In the genomic region with DNA sequence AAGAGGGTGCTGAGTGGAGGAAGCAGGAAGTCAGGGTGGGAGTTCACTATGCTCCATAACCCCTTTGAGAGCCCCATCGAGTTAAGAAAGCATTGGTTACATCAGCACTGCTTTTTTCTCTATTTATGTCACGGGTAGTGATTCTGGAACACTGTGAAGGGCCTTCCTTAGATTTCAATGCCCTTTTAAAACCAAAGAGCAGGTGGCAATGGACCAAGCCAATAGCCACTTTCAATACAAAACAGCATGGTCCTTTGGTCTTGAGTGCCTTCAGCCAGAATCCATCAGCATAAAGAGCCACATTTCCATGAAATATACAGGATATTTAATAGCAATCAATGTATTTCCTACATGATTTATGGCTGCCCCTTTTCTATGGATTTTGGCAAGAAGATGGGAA, we compare ENCODE assay signal across 21 cellular contexts.
"Had no signal": no experiment of that assay in that cellular context is flagged by ENCODE, and none has a peak within 500 bp of the region (broad histone marks: within the 10 kb centered on the region; RNA-seq: fewer than 3 reads in every experiment).

No MANE protein-coding gene starts in this region.

- H3K4me1 Mint-ChIP-seq: activated B cell treated with CpG ODN at 0.5 μM for 24 hours; activated CD4-positive, alpha-beta memory T cell treated with anti-CD3 and anti-CD28 coated beads, Interleukin-2, amount 10 ng/mL, durations not matched to agents 7 days and 5 days; activated CD8-positive, alpha-beta memory T cell treated with anti-CD3 and anti-CD28 coated beads, Interleukin-2, amount 10 ng/mL, durations not matched to agents 7 days and 5 days; activated T-helper 17 cell treated with anti-CD3 and anti-CD28 coated beads, Interleukin-2, amount 50 U/mL, for 72 hours; naive thymus-derived CD8-positive, alpha-beta T cell had no signal

- H3K4me3 Mint-ChIP-seq: activated B cell treated with CpG ODN at 0.5 μM for 24 hours; activated CD4-positive, alpha-beta memory T cell treated with anti-CD3 and anti-CD28 coated beads, Interleukin-2, amount 10 ng/mL, durations not matched to agents 7 days and 5 days; activated CD8-positive, alpha-beta memory T cell treated with anti-CD3 and anti-CD28 coated beads, Interleukin-2, amount 10 ng/mL, durations not matched to agents 7 days and 5 days; activated naive CD8-positive, alpha-beta T cell treated with anti-CD3 and anti-CD28 coated beads for 36 hours; activated T-helper 17 cell treated with anti-CD3 and anti-CD28 coated beads, Interleukin-2, amount 50 U/mL, for 72 hours; effector memory CD8-positive, alpha-beta T cell; naive thymus-derived CD8-positive, alpha-beta T cell; stimulated activated naive CD8-positive, alpha-beta T cell treated with anti-CD3 and anti-CD28 coated beads, Interleukin-15, Interleukin-2, amounts not matched to agents 100 ng/mL and 50 ng/mL, for 24 hours had no signal

- H3K27ac Mint-ChIP-seq: activated B cell treated with CpG ODN at 0.5 μM for 24 hours; activated CD4-positive, alpha-beta memory T cell treated with anti-CD3 and anti-CD28 coated beads, Interleukin-2, amount 10 ng/mL, durations not matched to agents 7 days and 5 days; activated CD8-positive, alpha-beta memory T cell treated with anti-CD3 and anti-CD28 coated beads, Interleukin-2, amount 10 ng/mL, durations not matched to agents 7 days and 5 days; activated naive CD8-positive, alpha-beta T cell treated with anti-CD3 and anti-CD28 coated beads for 36 hours; activated T-helper 17 cell treated with anti-CD3 and anti-CD28 coated beads, Interleukin-2, amount 50 U/mL, for 72 hours; effector memory CD8-positive, alpha-beta T cell; naive thymus-derived CD8-positive, alpha-beta T cell; stimulated activated naive CD8-positive, alpha-beta T cell treated with anti-CD3 and anti-CD28 coated beads, Interleukin-15, Interleukin-2, amounts not matched to agents 100 ng/mL and 50 ng/mL, for 24 hours had no signal

- ATAC-seq: activated CD8-positive, alpha-beta memory T cell treated with anti-CD3 and anti-CD28 coated beads, Interleukin-2, amount 10 ng/mL, durations not matched to agents 7 days and 5 days; activated T-helper 17 cell treated with anti-CD3 and anti-CD28 coated beads, Interleukin-2, amount 50 U/mL, for 72 hours; effector memory CD8-positive, alpha-beta T cell; naive thymus-derived CD8-positive, alpha-beta T cell; right lobe of liver had no signal

- DNase-seq: activated B cell treated with CpG ODN at 0.5 μM for 24 hours; activated CD4-positive, alpha-beta memory T cell treated with anti-CD3 and anti-CD28 coated beads, Interleukin-2, amount 10 ng/mL, durations not matched to agents 7 days and 5 days; activated CD4-positive, alpha-beta T cell treated with anti-CD3 and anti-CD28 coated beads for 48 hours; activated CD8-positive, alpha-beta memory T cell treated with anti-CD3 and anti-CD28 coated beads, Interleukin-2, amount 10 ng/mL, durations not matched to agents 7 days and 5 days; activated naive CD4-positive, alpha-beta T cell; activated naive CD8-positive, alpha-beta T cell treated with anti-CD3 and anti-CD28 coated beads for 36 hours; activated T-cell treated with anti-CD3 and anti-CD28 coated beads, Interleukin-2, amount 50 U/mL, for 1 hour; amniotic stem cell; dermis blood vessel endothelial cell; effector memory CD8-positive, alpha-beta T cell; mesendoderm; ovary; right lobe of liver; small intestine; stimulated activated CD4-positive, alpha-beta T cell treated with anti-CD3 and anti-CD28 coated beads, Interleukin-15, amount 100 ng/mL, for 24 hours; stimulated activated CD4-positive, alpha-beta T cell treated with anti-CD3 and anti-CD28 coated beads, Interleukin-2, amount 100 ng/mL, for 48 hours; transverse colon; uterus had no signal

- H3K9me3 Mint-ChIP-seq: activated B cell treated with CpG ODN at 0.5 μM for 24 hours; activated CD4-positive, alpha-beta memory T cell treated with anti-CD3 and anti-CD28 coated beads, Interleukin-2, amount 10 ng/mL, durations not matched to agents 7 days and 5 days; activated naive CD8-positive, alpha-beta T cell treated with anti-CD3 and anti-CD28 coated beads for 36 hours; activated T-helper 17 cell treated with anti-CD3 and anti-CD28 coated beads, Interleukin-2, amount 50 U/mL, for 72 hours; effector memory CD8-positive, alpha-beta T cell; naive thymus-derived CD8-positive, alpha-beta T cell; stimulated activated naive CD8-positive, alpha-beta T cell treated with anti-CD3 and anti-CD28 coated beads, Interleukin-15, Interleukin-2, amounts not matched to agents 100 ng/mL and 50 ng/mL, for 24 hours had no signal

- H3K36me3 Mint-ChIP-seq: activated CD8-positive, alpha-beta memory T cell treated with anti-CD3 and anti-CD28 coated beads, Interleukin-2, amount 10 ng/mL, durations not matched to agents 7 days and 5 days; activated naive CD8-positive, alpha-beta T cell treated with anti-CD3 and anti-CD28 coated beads for 36 hours; naive thymus-derived CD8-positive, alpha-beta T cell had no signal
